8 cellular contexts compared by ENCODE assay signal in the genomic region with DNA sequence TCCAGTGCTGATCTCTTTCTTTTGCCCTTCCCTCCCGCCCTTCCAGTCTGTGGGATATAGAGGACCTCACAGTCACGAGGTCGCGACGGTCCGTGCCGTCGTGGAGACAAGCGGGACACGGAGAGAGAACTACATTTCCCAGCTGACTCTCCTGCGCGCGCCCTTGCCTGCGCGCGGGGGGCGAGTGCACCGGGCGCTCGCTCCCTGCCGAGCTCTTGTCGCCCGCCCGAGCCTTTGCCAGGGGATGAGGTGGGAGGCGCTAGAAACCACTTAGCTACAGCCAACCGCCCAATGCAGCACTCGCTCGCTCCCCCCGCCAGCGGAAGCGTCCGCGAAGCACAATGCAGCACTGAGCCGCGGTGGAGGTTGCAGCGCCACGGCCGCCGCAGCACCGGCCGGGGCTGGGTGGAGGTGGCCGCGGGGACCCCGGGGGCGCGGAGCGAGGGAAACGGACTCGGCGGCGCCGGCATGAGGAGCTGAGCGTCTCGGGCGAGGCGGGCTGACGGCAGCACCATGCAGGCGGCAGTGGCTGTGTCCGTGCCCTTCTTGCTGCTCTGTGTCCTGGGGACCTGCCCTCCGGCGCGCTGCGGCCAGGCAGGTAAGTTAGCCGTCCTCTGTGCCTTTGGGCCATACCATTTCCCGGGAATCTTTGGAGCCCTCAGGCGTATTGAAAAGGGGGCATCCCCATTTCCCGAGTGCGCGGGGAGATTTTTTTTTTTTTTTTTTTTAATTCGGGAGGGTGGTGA. TPM values are rescaled to one million over a fixed set of nuclear protein-coding genes. Genes with fewer than 3 reads are reported as not detected.
DNase-seq lines count a peak whose midpoint lies in the region; ATAC-seq and TF ChIP-seq lines count a peak whose summit lies in the region.

A gene with protein sequence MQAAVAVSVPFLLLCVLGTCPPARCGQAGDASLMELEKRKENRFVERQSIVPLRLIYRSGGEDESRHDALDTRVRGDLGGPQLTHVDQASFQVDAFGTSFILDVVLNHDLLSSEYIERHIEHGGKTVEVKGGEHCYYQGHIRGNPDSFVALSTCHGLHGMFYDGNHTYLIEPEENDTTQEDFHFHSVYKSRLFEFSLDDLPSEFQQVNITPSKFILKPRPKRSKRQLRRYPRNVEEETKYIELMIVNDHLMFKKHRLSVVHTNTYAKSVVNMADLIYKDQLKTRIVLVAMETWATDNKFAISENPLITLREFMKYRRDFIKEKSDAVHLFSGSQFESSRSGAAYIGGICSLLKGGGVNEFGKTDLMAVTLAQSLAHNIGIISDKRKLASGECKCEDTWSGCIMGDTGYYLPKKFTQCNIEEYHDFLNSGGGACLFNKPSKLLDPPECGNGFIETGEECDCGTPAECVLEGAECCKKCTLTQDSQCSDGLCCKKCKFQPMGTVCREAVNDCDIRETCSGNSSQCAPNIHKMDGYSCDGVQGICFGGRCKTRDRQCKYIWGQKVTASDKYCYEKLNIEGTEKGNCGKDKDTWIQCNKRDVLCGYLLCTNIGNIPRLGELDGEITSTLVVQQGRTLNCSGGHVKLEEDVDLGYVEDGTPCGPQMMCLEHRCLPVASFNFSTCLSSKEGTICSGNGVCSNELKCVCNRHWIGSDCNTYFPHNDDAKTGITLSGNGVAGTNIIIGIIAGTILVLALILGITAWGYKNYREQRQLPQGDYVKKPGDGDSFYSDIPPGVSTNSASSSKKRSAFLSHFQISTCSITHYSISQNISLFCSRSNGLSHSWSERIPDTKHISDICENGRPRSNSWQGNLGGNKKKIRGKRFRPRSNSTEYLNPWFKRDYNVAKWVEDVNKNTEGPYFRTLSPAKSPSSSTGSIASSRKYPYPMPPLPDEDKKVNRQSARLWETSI (plus strand): TSS at position 299 of the 746 bp plus-strand sequence. CDS start 215 bp downstream, at position 514.

- BruUV-seq in OCI-LY7 (replicated peaks; lab: Mats Ljungman, UMichigan) = no TSS peak

- no peaks in the 10 kb centered on the region for H4K20me1 ChIP-seq in OCI-LY7 (ENCODE audit: insufficient read depth, low read length)

- peak; percentile 95 for DNase-seq in DMS153 (lab: John Stamatoyannopoulos, UW)
- DNase-seq in HuH-7.5 (ENCODE audit: low spot score) = peak; percentile 67
- peak; percentile 97 for DNase-seq in OCI-LY7 (ENCODE audit: low spot score)
- peak; percentile 82 for DNase-seq in activated T-cell treated with anti-CD3 and anti-CD28 coated beads for 48 hours (ENCODE audit: low read depth)
- DNase-seq in stimulated activated CD8-positive, alpha-beta memory T cell treated with anti-CD3 and anti-CD28 coated beads, Interleukin-7, amount 100 ng/mL, for 1 hour (ENCODE audit: low read depth in 2 of 2) = peak; percentile 64 to 65

- H3K4me1 ChIP-seq in OCI-LY7 (ENCODE audit: insufficient read depth, low read length, poor library complexity, severe bottlenecking) (peaks cover 13% of the 10 kb centered on the region), esophagus (ENCODE audit: control insufficient read depth in 2 of 2, insufficient read depth in 2 of 2, low read length in 1 of 2) (peaks cover 3 to 13% of the 10 kb centered on the region in 2 donors), muscle layer of colon (ENCODE audit: insufficient read depth, low read length) (peaks cover 9% of the 10 kb centered on the region)

- H3K9me2 ChIP-seq in OCI-LY7 (ENCODE audit: insufficient read depth, low read length) = no peaks in the 10 kb centered on the region

- POLR2A ChIA-PET in OCI-LY7 (lab: Charles Lee) = interaction anchor here (0.6 to 1.6 kb wide), 16 partner anchors 9 to 782 kb away, joined by 3 to 17 read pairs (median 3); a partner anchor contains a TSS

- peak; percentile 97 for ATAC-seq in GM21528 (IDR thresholded peaks at IDR 0.05; ENCODE audit: low FRiP score, unreplicated experiment)

- peak within 1 kb of the TSS; percentile 87 for H3K4me2 ChIP-seq in OCI-LY7 (ENCODE audit: low read length)

- H3K9me3 ChIP-seq in OCI-LY7 (ENCODE audit: low read length) (no peaks in the 10 kb centered on the region), esophagus (ENCODE audit: control insufficient read depth in 2 of 2, insufficient read depth in 1 of 2, low read depth in 1 of 2, low read length in 1 of 2) (no peaks in the 10 kb centered on the region), muscle layer of colon (ENCODE audit: low read length) (no peaks in the 10 kb centered on the region)

- H2AFZ ChIP-seq in OCI-LY7 (ENCODE audit: low read length) = peak within 1 kb of the TSS; percentile 99

- H3K79me2 ChIP-seq in OCI-LY7 (ENCODE audit: insufficient read depth, low read depth, low read length) = no peaks in the 10 kb centered on the region

- no peaks in the 10 kb centered on the region for H3K27me3 ChIP-seq in esophagus (ENCODE audit: control insufficient read depth in 1 of 2, insufficient read depth in 2 of 2, low read length in 2 of 2)
- H3K27me3 ChIP-seq in muscle layer of colon (ENCODE audit: control insufficient read depth in 1 of 2, insufficient read depth in 2 of 2, low read length in 2 of 2) = no peaks in the 10 kb centered on the region

- 0 to 1% methylated on average over 67 to 70 of the region's 70 CpGs for WGBS in esophagus, 2 donors

- intact Hi-C loops in OCI-LY7 (cut with micrococcal nuclease; ENCODE audit: unreplicated experiment) = loop anchor here (1.0 to 10.0 kb wide), 5 partner anchors 58 to 717 kb away; a partner anchor contains a TSS

- peak within 1 kb of the TSS; percentile 78 for H3K4me3 ChIP-seq in OCI-LY7 (ENCODE audit: low read depth, low read length, poor library complexity, severe bottlenecking)
- H3K4me3 ChIP-seq in esophagus (ENCODE audit: low read depth in 1 of 2, low read length in 2 of 2) = peak within 1 kb of the TSS; percentile 58 to 67
- peak within 1 kb of the TSS; percentile 52 to 68 for H3K4me3 ChIP-seq in muscle layer of colon (ENCODE audit: low read depth in 1 of 2, low read length in 2 of 2)

- CTCF ChIA-PET in OCI-LY7 (lab: Charles Lee; ENCODE audit: unreplicated experiment) = interaction anchor here (0.6 to 1.3 kb wide), 5 partner anchors 9 to 284 kb away, joined by 3 to 4 read pairs (median 4); no protein-coding TSS in a partner anchor

- H3K36me3 ChIP-seq in OCI-LY7 (ENCODE audit: insufficient read depth, low read length) = peaks cover 19% of the 10 kb centered on the region
- no peaks in the 10 kb centered on the region for H3K36me3 ChIP-seq in esophagus (ENCODE audit: control insufficient read depth in 2 of 2, insufficient read depth in 2 of 2, low read length in 1 of 2)
- H3K36me3 ChIP-seq in muscle layer of colon (ENCODE audit: insufficient read depth, low read length) = no peaks in the 10 kb centered on the region

- no peak within 1 kb of the TSS for H3K9ac ChIP-seq in muscle layer of colon (ENCODE audit: low read length)

- peak; percentile 49 for TF ChIP-seq CTCF in OCI-LY7 (conservative IDR thresholded peaks at IDR 0.05; ENCODE audit: low read length)

- H3K27ac ChIP-seq in OCI-LY7 (ENCODE audit: low read depth, low read length, poor library complexity, severe bottlenecking) (peak within 1 kb of the TSS; percentile 65), esophagus (ENCODE audit: low read depth in 2 of 2, low read length in 1 of 2) (peak within 1 kb of the TSS in 1 of 2 donors; percentile 18), muscle layer of colon (ENCODE audit: low read depth, low read length) (peak within 1 kb of the TSS; percentile 14)

RNA-seq across cellular contexts. Expression of the gene that starts here (rescaled TPM):
- total RNA-seq in OCI-LY7 (2014; rRNA removed; shearing (Covaris generic)) = 12.0 and 20.4 TPM in 2 replicates
- total RNA-seq in OCI-LY7 (2022) = 13.6 and 14.6 TPM in 2 replicates
- polyA plus RNA-seq in esophagus = under 1 TPM; 0.08 to 0.16 TPM
